Comparison of ENCODE assay signal across 1 cellular context in genomic region chrX:45850775-45851433, GRCh38.
TF ChIP-seq lines count a peak whose summit lies in the region.

No MANE protein-coding gene starts in this region.

TF ChIP-seq in Ishikawa, 13 proteins besides CTCF, POLR2A, EP300 and RAD21 (continued from another document):
- TF ChIP-seq MAX (IDR thresholded peaks at IDR 0.05) (peak; percentile 52; the same call in 1 of the 2 replicates), YY1 (IDR thresholded peaks at IDR 0.05; ENCODE audit: low read depth) (no peak), TCF12 (IDR thresholded peaks at IDR 0.05; ENCODE audit: low read depth) (no peak; the same call in 1 of the 2 replicates)
